Comparison of ENCODE assay signal across 9 cellular contexts in the genomic region with DNA sequence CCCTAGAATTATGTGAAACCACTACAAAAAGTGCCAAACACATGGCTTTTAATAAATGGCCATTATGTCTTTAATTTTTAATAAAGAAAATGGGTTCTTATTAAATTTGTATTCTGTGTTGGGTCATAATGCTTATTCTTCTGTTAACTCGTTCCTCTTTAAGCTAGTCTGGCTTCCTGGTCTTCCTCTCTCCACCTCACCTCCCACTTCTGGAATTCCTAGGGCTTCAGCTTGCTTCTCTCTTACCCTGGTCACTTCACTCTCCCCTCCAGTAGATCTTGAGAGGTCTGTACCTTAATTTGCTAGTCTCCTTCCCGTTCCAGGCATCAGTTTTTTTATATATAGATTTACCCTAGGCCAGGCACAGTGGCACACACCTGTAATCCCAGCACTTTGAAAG.
DNase-seq lines count a peak whose midpoint lies in the region; ATAC-seq, FAIRE-seq and TF ChIP-seq lines count a peak whose summit lies in the region.
"Had no signal": no experiment of that assay in that cellular context is flagged by ENCODE, and none has a peak within 500 bp of the region (broad histone marks: within the 10 kb centered on the region; RNA-seq: fewer than 3 reads in every experiment).

No MANE protein-coding gene starts in this region.

- no peak for DNase-seq in activated T-cell treated with anti-CD3 and anti-CD28 coated beads, Interleukin-2, amount 50 U/mL, for 4 hours
- no peak for DNase-seq in activated T-cell treated with anti-CD3 and anti-CD28 coated beads, Interleukin-2, amount 50 U/mL, for 1 hour
- DNase-seq in foreskin keratinocyte (no peak), stomach (no peak), pancreas (no peak)
- DNase-seq: activated CD4-positive, alpha-beta T cell treated with anti-CD3 and anti-CD28 coated beads, Interleukin-2, amount 50 U/mL, for 1 hour had no signal

- TF ChIP-seq CTCF in WI38 (IDR thresholded peaks at IDR 0.05; ENCODE audit: low read depth, low read length) = no peak
- TF ChIP-seq CTCF in foreskin keratinocyte (conservative IDR thresholded peaks at IDR 0.05) = no peak
- no peak for TF ChIP-seq CTCF in stomach (IDR thresholded peaks at IDR 0.05)
- no peak for TF ChIP-seq CTCF in pancreas (IDR thresholded peaks at IDR 0.05)

- peaks cover 3% of the 10 kb centered on the region for H3K36me3 Mint-ChIP-seq in activated T-cell treated with anti-CD3 and anti-CD28 coated beads, Interleukin-2, amount 50 U/mL, for 4 hours (ENCODE audit: insufficient read depth)

- H3K27ac ChIP-seq in foreskin keratinocyte (peak overlapping the region; percentile 64), stomach (peak overlapping the region in 3 of 5 donors; percentile 76 to 85 (median 83)), pancreas (no peak overlapping the region)

- TF ChIP-seq EP300 in stomach (IDR thresholded peaks at IDR 0.05) = no peak

- H3K4me3 ChIP-seq in WI38 (ENCODE audit: low read depth, low read length) = peak overlapping the region; percentile 61
- H3K4me3 ChIP-seq in stomach = peak overlapping the region; percentile 54 to 67 (median 62)
- no peak overlapping the region for H3K4me3 ChIP-seq in pancreas

- peak overlapping the region; percentile 87 for H3K4me3 Mint-ChIP-seq in activated T-cell treated with anti-CD3 and anti-CD28 coated beads, Interleukin-2, amount 50 U/mL, for 4 hours

- no peak for FAIRE-seq in pancreas (lab: Jason Lieb, UNC)

- intact Hi-C loops in stomach (cut with DNase I; ENCODE audit: low total_unique reads) = no loop called here
- intact Hi-C loops in pancreas (cut with DNase I) = no loop called here

- no peak for TF ChIP-seq POLR2A in stomach (IDR thresholded peaks at IDR 0.05)

- H3K27me3 ChIP-seq in foreskin keratinocyte (no peaks in the 10 kb centered on the region), stomach (no peaks in the 10 kb centered on the region), pancreas (no peaks in the 10 kb centered on the region)

- H3K4me1 Mint-ChIP-seq in activated T-cell treated with anti-CD3 and anti-CD28 coated beads, Interleukin-2, amount 50 U/mL, for 4 hours (ENCODE audit: low read depth) = peaks cover 43% of the 10 kb centered on the region

- H3K36me3 ChIP-seq in stomach = no peaks in the 10 kb centered on the region
- H3K36me3 ChIP-seq in pancreas = no peaks in the 10 kb centered on the region

- no peaks in the 10 kb centered on the region for H3K27me3 Mint-ChIP-seq in activated T-cell treated with anti-CD3 and anti-CD28 coated beads, Interleukin-2, amount 50 U/mL, for 4 hours (ENCODE audit: low read depth)

- no peak for ATAC-seq in activated T-cell treated with anti-CD3 and anti-CD28 coated beads, Interleukin-2, amount 50 U/mL, for 4 hours
- ATAC-seq in foreskin keratinocyte (no peak), pancreas (no peak), GM18907 (IDR thresholded peaks at IDR 0.05; ENCODE audit: unreplicated experiment) (no peak), GM18511 (IDR thresholded peaks at IDR 0.05; ENCODE audit: unreplicated experiment) (no peak)

- peaks cover 9% of the 10 kb centered on the region for H3K4me1 ChIP-seq in foreskin keratinocyte
- peaks cover 22 to 31% (median 29%) of the 10 kb centered on the region in 4 donors for H3K4me1 ChIP-seq in stomach
- peaks cover 0 to 5% (median 4%) of the 10 kb centered on the region in 3 donors for H3K4me1 ChIP-seq in pancreas

- H3K9me3 ChIP-seq in stomach = no peaks in the 10 kb centered on the region
- no peaks in the 10 kb centered on the region for H3K9me3 ChIP-seq in pancreas

- H3K9me3 Mint-ChIP-seq in activated T-cell treated with anti-CD3 and anti-CD28 coated beads, Interleukin-2, amount 50 U/mL, for 4 hours = no peaks in the 10 kb centered on the region

- 58 to 66% (median 63%) methylated on average over 2 of the region's 2 CpGs for WGBS in stomach, 5 donors
- 62 to 66% methylated on average over 2 of the region's 2 CpGs for WGBS in pancreas, 2 donors

Comparison
In these comparisons a context has a peak if more than half of its experiments do, and no peak if none do; other contexts are left out.
1. H3K4me3 ChIP-seq: peak in WI38 (single experiment) and stomach (4 of 4); none in pancreas (0 of 4).
2. H3K27ac ChIP-seq: peak in foreskin keratinocyte (single experiment) and stomach (3 of 5); none in pancreas (0 of 4).